In the genomic region with DNA sequence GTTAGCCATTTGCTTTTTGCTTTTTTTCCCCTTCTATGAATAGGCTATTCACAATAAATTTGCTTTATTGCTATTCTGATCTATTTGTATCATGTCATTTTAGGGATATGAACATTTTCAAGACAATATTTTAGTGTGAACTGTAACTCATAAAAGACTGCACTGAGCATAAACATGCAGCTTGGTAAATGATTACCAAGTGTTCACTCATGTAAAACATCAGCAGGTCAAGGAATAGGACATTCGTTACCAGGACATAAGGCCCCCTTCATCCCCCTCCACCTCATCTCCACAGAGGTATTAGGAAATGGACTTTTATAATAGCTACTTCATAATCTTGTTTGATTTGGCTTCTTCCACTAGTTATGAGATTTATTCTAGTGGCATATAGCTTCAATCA, we compare ENCODE assay signal across 34 cellular contexts. TPM values are rescaled to one million over a fixed set of nuclear protein-coding genes. Genes with fewer than 3 reads are reported as not detected.
"Had no signal": no experiment of that assay in that cellular context is flagged by ENCODE, and none has a peak within 500 bp of the region (broad histone marks: within the 10 kb centered on the region; RNA-seq: fewer than 3 reads in every experiment).

No MANE protein-coding gene starts in this region.

- H3K36me3 ChIP-seq: colonic mucosa, esophagus muscularis mucosa, heart right ventricle, lower lobe of right lung, ovary, suprapubic skin, transverse colon, upper lobe of right lung, uterus had no signal

- H3K4me3 ChIP-seq: colonic mucosa, esophagus muscularis mucosa, heart right ventricle, lower lobe of right lung, ovary, psoas muscle, smooth muscle cell, suprapubic skin, transverse colon, upper lobe of right lung, uterus had no signal

- H3K27me3 ChIP-seq: colonic mucosa, esophagus muscularis mucosa, ovary, suprapubic skin, transverse colon, upper lobe of right lung, uterus had no signal

- H3K27ac ChIP-seq: colonic mucosa, epithelial cell of prostate, esophagus muscularis mucosa, foreskin keratinocyte, heart right ventricle, lower lobe of right lung, ovary, psoas muscle, suprapubic skin, transverse colon, upper lobe of right lung, uterus had no signal

- DNase-seq: colonic mucosa; effector CD8-positive, alpha-beta T cell; endodermal cell; foreskin keratinocyte; glutamatergic neuron; heart right ventricle; hypothalamus; immature natural killer cell; islet precursor cell; left ventricle myocardium superior; lower lobe of right lung; naive thymus-derived CD8-positive, alpha-beta T cell; occipital lobe; ovary; posterior cingulate gyrus; psoas muscle; stimulated activated CD4-positive, alpha-beta T cell treated with anti-CD3 and anti-CD28 coated beads, Interleukin-12 subunit alpha, Interleukin-12 subunit beta, amount 100 ng/mL, for 4 hours; stimulated activated CD4-positive, alpha-beta T cell treated with anti-CD3 and anti-CD28 coated beads, Interleukin-1b, Interleukin-23, amount 100 ng/mL, for 48 hours; stimulated activated CD4-positive, alpha-beta T cell treated with anti-CD3 and anti-CD28 coated beads, Interleukin-4, amount 100 ng/mL, for 1 hour; stimulated activated CD8-positive, alpha-beta memory T cell treated with anti-CD3 and anti-CD28 coated beads, Interleukin-4, amount 100 ng/mL, for 48 hours; stimulated activated naive CD4-positive, alpha-beta T cell; stimulated activated naive CD8-positive, alpha-beta T cell treated with anti-CD3 and anti-CD28 coated beads, Interleukin-15, amount 100 ng/mL, for 72 hours; transverse colon; upper lobe of right lung; uterus had no signal

- ATAC-seq: foreskin keratinocyte; heart right ventricle; left ventricle myocardium superior; lower lobe of right lung; naive thymus-derived CD8-positive, alpha-beta T cell; psoas muscle; sciatic nerve; stimulated activated naive CD8-positive, alpha-beta T cell treated with anti-CD3 and anti-CD28 coated beads, Interleukin-15, amount 100 ng/mL, for 72 hours; upper lobe of right lung had no signal

- H3K4me1 ChIP-seq: colonic mucosa, esophagus muscularis mucosa, foreskin keratinocyte, heart right ventricle, lower lobe of right lung, psoas muscle, suprapubic skin, transverse colon, upper lobe of right lung, uterus had no signal

- H3K9me3 ChIP-seq: colonic mucosa, esophagus muscularis mucosa, heart right ventricle, lower lobe of right lung, ovary, psoas muscle, suprapubic skin, transverse colon, upper lobe of right lung, uterus had no signal

- H3K4me2 ChIP-seq: smooth muscle cell had no signal

RNA-seq across cellular contexts. Expression of a gene that starts 12.4 kb away (rescaled TPM):
- total RNA-seq: esophagus muscularis mucosa; left ventricle myocardium superior; lower lobe of right lung; mesenteric fat pad; myocyte; naive thymus-derived CD8-positive, alpha-beta T cell; smooth muscle cell; suprapubic skin; upper lobe of right lung had no signal
- polyA plus RNA-seq: foreskin keratinocyte; heart right ventricle; immature natural killer cell; naive thymus-derived CD8-positive, alpha-beta T cell; psoas muscle had no signal

RNA-seq across cellular contexts. Expression of a gene that starts 12.5 kb away (rescaled TPM):
- total RNA-seq: naive thymus-derived CD8-positive, alpha-beta T cell had no signal
- polyA plus RNA-seq: immature natural killer cell; naive thymus-derived CD8-positive, alpha-beta T cell had no signal

RNA-seq across cellular contexts. Expression of a gene that starts 56.1 kb away (rescaled TPM):
- total RNA-seq: colonic mucosa; esophagus muscularis mucosa; foreskin keratinocyte; heart right ventricle; left ventricle myocardium superior; lower lobe of right lung; mesenteric fat pad; myocyte; naive thymus-derived CD8-positive, alpha-beta T cell; occipital lobe; ovary; psoas muscle; smooth muscle cell; suprapubic skin; upper lobe of right lung had no signal
- polyA plus RNA-seq: fibroblast of lung; foreskin keratinocyte; heart right ventricle; immature natural killer cell; naive thymus-derived CD8-positive, alpha-beta T cell; neural cell; ovary; psoas muscle had no signal
